Comparison of ENCODE assay signal across 1 cellular context in genomic region chr15:74768099-74768770, GRCh38.
TF ChIP-seq lines count a peak whose summit lies in the region.

No MANE protein-coding gene starts in this region.

TF ChIP-seq in HEK293, 187 proteins besides CTCF, POLR2A, EP300 and RAD21 (continued from another document and continues in another):
- TF ChIP-seq ZNF404 (tag by site-specific recombination; IDR thresholded peaks at IDR 0.05) (peak; percentile 87; the same call in 1 of the 2 replicates), AEBP2 (tag by site-specific recombination; IDR thresholded peaks at IDR 0.05; ENCODE audit: borderline replicate concordance) (0 out of 2 replicates have a peak, but pooled peaks have one; percentile 55), ZNF19 (tag by site-specific recombination; IDR thresholded peaks at IDR 0.05; ENCODE audit: low read depth) (0 out of 2 replicates have a peak, but pooled peaks have one; percentile 43), ZSCAN16 (tag by site-specific recombination; IDR thresholded peaks at IDR 0.05) (no peak), ZNF223 (tag by site-specific recombination; IDR thresholded peaks at IDR 0.05) (no peak), ZNF692 (tag by site-specific recombination; IDR thresholded peaks at IDR 0.05) (no peak), ZNF600 (tag by site-specific recombination; IDR thresholded peaks at IDR 0.05) (no peak), ZNF140 (tag by site-specific recombination; IDR thresholded peaks at IDR 0.05) (peak; percentile 47; the same call in 1 of the 2 replicates), ZNF785 (tag by site-specific recombination; IDR thresholded peaks at IDR 0.05) (no peak), ZNF426 (tag by site-specific recombination; IDR thresholded peaks at IDR 0.05) (peak; percentile 84), REST (tag by site-specific recombination; IDR thresholded peaks at IDR 0.05) (peak; percentile 56; the same call in 1 of the 2 replicates), ZNF664 (tag by site-specific recombination; IDR thresholded peaks at IDR 0.05) (peak; percentile 59; the same call in 1 of the 2 replicates), ZNF510 (tag by site-specific recombination; IDR thresholded peaks at IDR 0.05; ENCODE audit: insufficient replicate concordance) (no peak), MZF1 (tag by site-specific recombination; IDR thresholded peaks at IDR 0.05; ENCODE audit: borderline replicate concordance) (peak; percentile 54; the same call in 1 of the 2 replicates), ZNF148 (tag by site-specific recombination; IDR thresholded peaks at IDR 0.05; ENCODE audit: borderline replicate concordance) (no peak), ZNF341 (tag by site-specific recombination; IDR thresholded peaks at IDR 0.05; ENCODE audit: low read depth) (peak; percentile 48; the same call in 1 of the 2 replicates), ZBTB20 (tag by site-specific recombination; IDR thresholded peaks at IDR 0.05) (no peak; the same call in 1 of the 2 replicates), ZNF791 (tag by site-specific recombination; IDR thresholded peaks at IDR 0.05) (0 out of 2 replicates have a peak, but pooled peaks have one; percentile 41), ZNF391 (tag by site-specific recombination; IDR thresholded peaks at IDR 0.05; ENCODE audit: borderline replicate concordance, low read depth) (no peak), ZNF626 (tag by site-specific recombination; IDR thresholded peaks at IDR 0.05) (no peak), ZNF433 (tag by site-specific recombination; IDR thresholded peaks at IDR 0.05; ENCODE audit: low read depth) (peak; percentile 67; the same call in 1 of the 2 replicates), ZBTB21 (tag by site-specific recombination; IDR thresholded peaks at IDR 0.05) (peak; percentile 33; the same call in 1 of the 2 replicates), ZFP3 (tag by site-specific recombination; IDR thresholded peaks at IDR 0.05; ENCODE audit: low read depth) (peak; percentile 38; the same call in 1 of the 2 replicates), REPIN1 (tag by site-specific recombination; IDR thresholded peaks at IDR 0.05; ENCODE audit: low read depth) (0 out of 2 replicates have a peak, but pooled peaks have one; percentile 30), ZBTB11 (tag by site-specific recombination; conservative IDR thresholded peaks at IDR 0.05; ENCODE audit: low read depth) (peak; percentile 65; the same call in 1 of the 2 replicates), SETDB1 (IDR thresholded peaks at IDR 0.05; ENCODE audit: insufficient read length, low read length) (no peak), ZNF585B (tag by site-specific recombination; IDR thresholded peaks at IDR 0.05) (no peak), ZNF202 (tag by site-specific recombination; IDR thresholded peaks at IDR 0.05; ENCODE audit: borderline replicate concordance) (no peak), ZNF558 (tag by site-specific recombination; IDR thresholded peaks at IDR 0.05) (peak; percentile 60; the same call in 1 of the 2 replicates), BCL11A (tag by site-specific recombination; IDR thresholded peaks at IDR 0.05; ENCODE audit: low read depth) (no peak), ZNF16 (tag by site-specific recombination; IDR thresholded peaks at IDR 0.05; ENCODE audit: low read depth) (no peak), ZNF10 (tag by site-specific recombination; IDR thresholded peaks at IDR 0.05) (no peak), ZBTB1 (tag by site-specific recombination; IDR thresholded peaks at IDR 0.05) (0 out of 2 replicates have a peak, but pooled peaks have one; percentile 18), ZNF677 (tag by site-specific recombination; IDR thresholded peaks at IDR 0.05) (no peak), PATZ1 (tag by site-specific recombination; IDR thresholded peaks at IDR 0.05) (no peak), ZNF623 (tag by site-specific recombination; IDR thresholded peaks at IDR 0.05) (peak; percentile 74), ZNF518A (tag by site-specific recombination; conservative IDR thresholded peaks at IDR 0.05; ENCODE audit: low read depth) (peak; percentile 88)
